In genomic region chr9:69083321-69083720, GRCh38 we compare ENCODE assay signal across 27 cellular contexts.
"Had no signal": no experiment of that assay in that cellular context is flagged by ENCODE, and none has a peak within 500 bp of the region (broad histone marks: within the 10 kb centered on the region; RNA-seq: fewer than 3 reads in every experiment).

No MANE protein-coding gene starts in this region.

- DNase-seq: activated CD4-positive, alpha-beta memory T cell treated with anti-CD3 and anti-CD28 coated beads, Interleukin-2, amount 10 ng/mL, durations not matched to agents 7 days and 5 days; activated CD4-positive, alpha-beta T cell treated with anti-CD3 and anti-CD28 coated beads for 1 hour; activated CD4-positive, alpha-beta T cell treated with anti-CD3 and anti-CD28 coated beads for 4 hours; activated CD4-positive, alpha-beta T cell treated with anti-CD3 and anti-CD28 coated beads, Interleukin-2, amount 10 ng/mL, durations not matched to agents 7 days and 5 days; activated CD4-positive, alpha-beta T cell treated with anti-CD3 and anti-CD28 coated beads, Interleukin-2, amount 50 U/mL, for 4 hours; activated CD8-positive, alpha-beta memory T cell treated with anti-CD3 and anti-CD28 coated beads, Interleukin-2, amount 50 U/mL, for 48 hours; activated gamma-delta T cell; activated naive CD4-positive, alpha-beta T cell; activated naive CD4-positive, alpha-beta T cell treated with anti-CD3 and anti-CD28 coated beads, Interleukin-2, amount 50 U/mL, for 16 hours; activated T-cell treated with anti-CD3 and anti-CD28 coated beads for 4 hours; activated T-cell treated with anti-CD3 and anti-CD28 coated beads, Interleukin-2, amount 50 U/mL, for 24 hours; activated T-cell treated with anti-CD3 and anti-CD28 coated beads, Interleukin-2, amount 50 U/mL, for 72 hours; amniotic stem cell; anterior cingulate cortex; caudate nucleus; cortex of kidney; dorsolateral prefrontal cortex; effector memory CD4-positive, alpha-beta T cell; erythroblast; foreskin keratinocyte; gastrocnemius medialis; heart right ventricle; T-helper 2 cell had no signal

- H3K36me3 ChIP-seq: esophagus muscularis mucosa, gastrocnemius medialis, heart right ventricle had no signal

- H3K27ac ChIP-seq: dorsolateral prefrontal cortex, esophagus muscularis mucosa, foreskin keratinocyte, gastrocnemius medialis had no signal

- H3K27me3 Mint-ChIP-seq: activated CD4-positive, alpha-beta memory T cell treated with anti-CD3 and anti-CD28 coated beads, Interleukin-2, amount 10 ng/mL, durations not matched to agents 7 days and 5 days; activated CD4-positive, alpha-beta T cell treated with anti-CD3 and anti-CD28 coated beads, Interleukin-2, amount 10 ng/mL, durations not matched to agents 7 days and 5 days; activated naive CD8-positive, alpha-beta T cell; activated T-cell treated with anti-CD3 and anti-CD28 coated beads, Interleukin-2, amount 50 U/mL, for 24 hours had no signal

- H3K4me3 Mint-ChIP-seq: activated CD4-positive, alpha-beta memory T cell treated with anti-CD3 and anti-CD28 coated beads, Interleukin-2, amount 10 ng/mL, durations not matched to agents 7 days and 5 days; activated CD4-positive, alpha-beta T cell treated with anti-CD3 and anti-CD28 coated beads, Interleukin-2, amount 10 ng/mL, durations not matched to agents 7 days and 5 days; activated naive CD8-positive, alpha-beta T cell; activated T-cell treated with anti-CD3 and anti-CD28 coated beads, Interleukin-2, amount 50 U/mL, for 24 hours; activated T-cell treated with anti-CD3 and anti-CD28 coated beads, Interleukin-2, amount 50 U/mL, for 72 hours had no signal

- H3K4me1 Mint-ChIP-seq: activated CD4-positive, alpha-beta memory T cell treated with anti-CD3 and anti-CD28 coated beads, Interleukin-2, amount 10 ng/mL, durations not matched to agents 7 days and 5 days; activated CD4-positive, alpha-beta T cell treated with anti-CD3 and anti-CD28 coated beads, Interleukin-2, amount 10 ng/mL, durations not matched to agents 7 days and 5 days had no signal

- H3K27ac Mint-ChIP-seq: activated CD4-positive, alpha-beta memory T cell treated with anti-CD3 and anti-CD28 coated beads, Interleukin-2, amount 10 ng/mL, durations not matched to agents 7 days and 5 days; activated CD4-positive, alpha-beta T cell treated with anti-CD3 and anti-CD28 coated beads, Interleukin-2, amount 10 ng/mL, durations not matched to agents 7 days and 5 days; activated naive CD8-positive, alpha-beta T cell; activated T-cell treated with anti-CD3 and anti-CD28 coated beads, Interleukin-2, amount 50 U/mL, for 24 hours; activated T-cell treated with anti-CD3 and anti-CD28 coated beads, Interleukin-2, amount 50 U/mL, for 72 hours had no signal

- H3K9me3 ChIP-seq: esophagus muscularis mucosa, gastrocnemius medialis had no signal

- H3K9me3 Mint-ChIP-seq: activated CD4-positive, alpha-beta memory T cell treated with anti-CD3 and anti-CD28 coated beads, Interleukin-2, amount 10 ng/mL, durations not matched to agents 7 days and 5 days; activated CD4-positive, alpha-beta T cell treated with anti-CD3 and anti-CD28 coated beads, Interleukin-2, amount 10 ng/mL, durations not matched to agents 7 days and 5 days; activated T-cell treated with anti-CD3 and anti-CD28 coated beads, Interleukin-2, amount 50 U/mL, for 72 hours had no signal

- H3K4me3 ChIP-seq: dorsolateral prefrontal cortex, esophagus muscularis mucosa, gastrocnemius medialis, heart right ventricle had no signal

- H3K4me1 ChIP-seq: foreskin keratinocyte had no signal

- ATAC-seq: activated T-cell treated with anti-CD3 and anti-CD28 coated beads, Interleukin-2, amount 50 U/mL, for 72 hours; foreskin keratinocyte; gastrocnemius medialis; heart right ventricle had no signal

- H3K27me3 ChIP-seq: dorsolateral prefrontal cortex, esophagus muscularis mucosa, foreskin keratinocyte, gastrocnemius medialis, heart right ventricle had no signal

- FAIRE-seq: astrocyte, colon had no signal
